ENCODE assay signal across 10 cellular contexts in genomic region chr6:154994881-154995240, GRCh38. TPM values are rescaled to one million over a fixed set of nuclear protein-coding genes. Genes with fewer than 3 reads are reported as not detected.
DNase-seq lines count a peak whose midpoint lies in the region; ATAC-seq, FAIRE-seq and TF ChIP-seq lines count a peak whose summit lies in the region.
"Had no signal": no experiment of that assay in that cellular context is flagged by ENCODE, and none has a peak within 500 bp of the region (broad histone marks: within the 10 kb centered on the region; RNA-seq: fewer than 3 reads in every experiment).

No MANE protein-coding gene starts in this region.

- H3K4me1 ChIP-seq in Karpas-422 (ENCODE audit: low read length), result no peaks in the 10 kb centered on the region
- H3K4me1 ChIP-seq in endodermal cell (ENCODE audit: control insufficient read depth, insufficient read depth, low read length), result peaks cover 7% of the 10 kb centered on the region
- no peaks in the 10 kb centered on the region for H3K4me1 ChIP-seq in pancreas

- peaks cover 18% of the 10 kb centered on the region for H3K4me1 Mint-ChIP-seq in endodermal cell

- H4K20me1 ChIP-seq in Karpas-422 (ENCODE audit: insufficient read depth, low read depth, low read length), result no peaks in the 10 kb centered on the region

- H3K9me3 ChIP-seq in Karpas-422 (ENCODE audit: low read length) (no peaks in the 10 kb centered on the region), endodermal cell (ENCODE audit: control insufficient read depth, low read length) (no peaks in the 10 kb centered on the region), pancreas (no peaks in the 10 kb centered on the region)

- H3K27ac ChIP-seq in Karpas-422 (ENCODE audit: low read length) (no peak overlapping the region), endodermal cell (ENCODE audit: low read depth, low read length) (no peak overlapping the region), pancreas (no peak overlapping the region)

- DNase-seq in BJ (ENCODE audit: low read depth), result no peak
- DNase-seq in Karpas-422, result no peak
- DNase-seq in endodermal cell, result no peak
- DNase-seq in pancreas, result no peak
- no peak for DNase-seq in NCI-H128 (lab: John Stamatoyannopoulos, UW; ENCODE audit: unreplicated experiment)
- DNase-seq in A172 (ENCODE audit: low spot score), result no peak
- DNase-seq in NCI-H2081 treated with DMSO at 0.1 percent for 48 hours (lab: John Stamatoyannopoulos, UW), result no peak
- DNase-seq in hippocampal formation (lab: John Stamatoyannopoulos, UW), result no peak
- DNase-seq: RPMI8226 had no signal

- peak overlapping the region; percentile 70 for H3K27ac Mint-ChIP-seq in endodermal cell

- no peaks in the 10 kb centered on the region for H3K36me3 Mint-ChIP-seq in endodermal cell (ENCODE audit: low read depth)

- no peaks in the 10 kb centered on the region for H3K9me2 ChIP-seq in Karpas-422 (replicated peaks; ENCODE audit: insufficient read depth, low read length)

- TF ChIP-seq CTCF in BJ (IDR thresholded peaks at IDR 0.05; ENCODE audit: insufficient read depth, low read depth, low read length), result no peak
- no peak for TF ChIP-seq CTCF in endodermal cell (conservative IDR thresholded peaks at IDR 0.05)
- no peak for TF ChIP-seq CTCF in pancreas (IDR thresholded peaks at IDR 0.05)

- POLR2A ChIA-PET in BJ (lab: Charles Lee), result no interaction called here

- no peaks in the 10 kb centered on the region for H3K79me2 ChIP-seq in Karpas-422 (ENCODE audit: low read length)

- H3K27me3 ChIP-seq in BJ (ENCODE audit: control insufficient read depth, insufficient read depth, low read length) (no peaks in the 10 kb centered on the region), Karpas-422 (ENCODE audit: low read length) (no peaks in the 10 kb centered on the region), endodermal cell (ENCODE audit: control insufficient read depth, insufficient read depth, low read length, poor library complexity, severe bottlenecking) (peaks cover 18% of the 10 kb centered on the region), pancreas (peaks cover 0 to 6% (median 0%) of the 10 kb centered on the region in 4 donors)

- ATAC-seq in pancreas, result no peak

- 12 to 17% methylated on average over 14 to 28 of the region's 28 CpGs for WGBS in endodermal cell (ENCODE audit: insufficient coverage in 1 of 2, insufficient read length in 1 of 2), 2 experiments
- 15 to 22% methylated on average over 23 to 28 of the region's 28 CpGs for WGBS in pancreas, 2 donors

- H3K9ac ChIP-seq in Karpas-422 (ENCODE audit: low read length) (no peak overlapping the region), endodermal cell (ENCODE audit: extremely low read depth, low read length, poor library complexity, severe bottlenecking) (no peak overlapping the region)

- intact Hi-C loops in pancreas (cut with DNase I), result no loop called here

- H3K36me3 ChIP-seq in BJ (ENCODE audit: control insufficient read depth, insufficient read depth, low read length), result no peaks in the 10 kb centered on the region
- no peaks in the 10 kb centered on the region for H3K36me3 ChIP-seq in Karpas-422 (ENCODE audit: insufficient read depth, low read length)
- no peaks in the 10 kb centered on the region for H3K36me3 ChIP-seq in endodermal cell (ENCODE audit: control insufficient read depth, insufficient read depth, low read length)
- H3K36me3 ChIP-seq in pancreas, result no peaks in the 10 kb centered on the region

- CTCF ChIA-PET in BJ (lab: Yijun Ruan, JAX), result interaction anchor here (1.3 kb wide), 1 partner anchor 66 kb away, joined by 4 read pairs; no protein-coding TSS in a partner anchor

- H3K27me3 Mint-ChIP-seq in endodermal cell (ENCODE audit: insufficient read depth), result peaks cover 32% of the 10 kb centered on the region

- FAIRE-seq in pancreas (lab: Jason Lieb, UNC), result no peak
- FAIRE-seq: keratinocyte had no signal

- H3K4me3 Mint-ChIP-seq in endodermal cell, result peak overlapping the region; percentile 67

- peak overlapping the region; percentile 55 for H3K4me2 ChIP-seq in Karpas-422 (ENCODE audit: low read depth, low read length, poor library complexity, severe bottlenecking)

- peak overlapping the region; percentile 91 for H3K4me3 ChIP-seq in BJ (ENCODE audit: low read depth, low read length)
- no peak overlapping the region for H3K4me3 ChIP-seq in Karpas-422 (ENCODE audit: low read length)
- peak overlapping the region; percentile 83 for H3K4me3 ChIP-seq in endodermal cell (ENCODE audit: low read length)
- H3K4me3 ChIP-seq in pancreas, result peak overlapping the region in 3 of 4 donors; percentile 26 to 53 (median 36)

- no peaks in the 10 kb centered on the region for H3K9me3 Mint-ChIP-seq in endodermal cell

- no peak overlapping the region for H2AFZ ChIP-seq in Karpas-422 (ENCODE audit: low read length)

RNA-seq across cellular contexts. Expression of gene TIAM2, which starts 0.3 kb away (rescaled TPM):
- 4.6 and 6.3 TPM in 2 replicates for polyA plus RNA-seq in BJ (2011; rRNA removed)
- polyA minus RNA-seq in BJ (2011; rRNA and poly(A)+ RNA removed), result 9.4 and 19.5 TPM in 2 replicates
- 4.4 and 9.0 TPM in 2 replicates for total RNA-seq in Karpas-422 (2014; rRNA removed; shearing (Covaris generic); ENCODE audit: low replicate concordance)
- total RNA-seq in endodermal cell, result 10 to 100 TPM; 15.7 to 17.5 TPM
- 19.0 TPM for polyA plus RNA-seq in endodermal cell (2013, experiment 1 of 2)
- polyA plus RNA-seq in endodermal cell (2013, experiment 2 of 2), result 18.6 TPM
- total RNA-seq in pancreas, result 1 to 10 TPM; 2.0 to 9.2 (median 3.4) TPM
- polyA plus RNA-seq in pancreas, result 1 to 10 TPM; 2.1 to 4.3 TPM
- total RNA-seq in A172 (2014; rRNA removed; shearing (Covaris generic)), result 10.5 and 14.5 TPM in 2 replicates
